In genomic region chr10:98134431-98135221, GRCh38 we compare ENCODE assay signal across 8 cellular contexts. TPM values are rescaled to one million over a fixed set of nuclear protein-coding genes. Genes with fewer than 3 reads are reported as not detected.
DNase-seq lines count a peak whose midpoint lies in the region; ATAC-seq and FAIRE-seq lines count a peak whose summit lies in the region.

R3HCC1L (plus strand) TSS chr10:98134657; CDS start chr10:98208115, 73,458 bp downstream.

- H3K4me3 ChIP-seq in right cardiac atrium (ENCODE audit: low read length): peak within 1 kb of the TSS; percentile 82

- ATAC-seq in GM18499 (IDR thresholded peaks at IDR 0.05; ENCODE audit: insufficient read depth, unreplicated experiment): peak; percentile 62
- ATAC-seq in HG02884 (IDR thresholded peaks at IDR 0.05; ENCODE audit: unreplicated experiment): peak; percentile 74
- ATAC-seq in right cardiac atrium: peak; percentile 99

- H3K4me1 ChIP-seq in right cardiac atrium (ENCODE audit: control insufficient read depth, insufficient read depth, low read length): no peaks in the 10 kb centered on the region

- no peaks in the 10 kb centered on the region for H3K27me3 ChIP-seq in right cardiac atrium (ENCODE audit: control insufficient read depth, insufficient read depth)

- peak within 1 kb of the TSS; percentile 80 for H3K27ac ChIP-seq in angular gyrus (ENCODE audit: low read depth, low read length)
- H3K27ac ChIP-seq in right cardiac atrium (ENCODE audit: low read length): peak within 1 kb of the TSS; percentile 90

- no peaks in the 10 kb centered on the region for H3K9me3 ChIP-seq in right cardiac atrium (ENCODE audit: control insufficient read depth, low read length)

- WGBS in right cardiac atrium: under 1% methylated on average over 64 of the region's 64 CpGs

- peak; percentile 75 for FAIRE-seq in urothelium cell line (lab: Jason Lieb, UNC)

- DNase-seq in NCI-H1694 treated with DMSO at 0.1 percent for 48 hours (lab: John Stamatoyannopoulos, UW) (peak; percentile 68), T-helper 2 cell (peak; percentile 83 to 96 (median 88)), right cardiac atrium (peak; percentile 92 to 97 (median 96)), pulmonary artery endothelial cell (ENCODE audit: low read depth, low spot score) (peak; percentile 35), urothelium cell line (ENCODE audit: low spot score) (peak; percentile 93)

- intact Hi-C loops in right cardiac atrium (cut with DNase I): no loop called here

RNA-seq across cellular contexts. Expression of gene R3HCC1L, which starts in this region (rescaled TPM):
- total RNA-seq in right cardiac atrium (1 to 10 TPM; 6.0 to 6.4 (median 6.4) TPM), pulmonary artery endothelial cell (12.1 and 12.2 TPM in 2 replicates)
- polyA plus RNA-seq in right cardiac atrium: 4.6 TPM

Comparison
In these comparisons a context has a peak if more than half of its experiments do, and no peak if none do; other contexts are left out.
1. Peak in every context shown above with its lines: DNase-seq, ATAC-seq, H3K4me3 ChIP-seq and H3K27ac ChIP-seq.
2. DNase-seq: peak in every context shown above with its lines; median percentile 96 in right cardiac atrium; 93 in urothelium cell line; 88 in T-helper 2 cell; 68 in NCI-H1694 treated with DMSO at 0.1 percent for 48 hours; 35 in pulmonary artery endothelial cell.